29 cellular contexts compared by ENCODE assay signal in genomic region chr7:111408726-111409125, GRCh38.
"Had no signal": no experiment of that assay in that cellular context is flagged by ENCODE, and none has a peak within 500 bp of the region (broad histone marks: within the 10 kb centered on the region; RNA-seq: fewer than 3 reads in every experiment).

No MANE protein-coding gene starts in this region.

- H3K27ac Mint-ChIP-seq: activated CD4-positive, alpha-beta T cell treated with anti-CD3 and anti-CD28 coated beads for 36 hours; activated CD4-positive, alpha-beta T cell treated with anti-CD3 and anti-CD28 coated beads, Interleukin-2, amount 10 ng/mL, durations not matched to agents 7 days and 5 days; activated CD8-positive, alpha-beta T cell treated with anti-CD3 and anti-CD28 coated beads, Interleukin-2, amount 10 ng/mL, durations not matched to agents 7 days and 5 days; activated naive CD4-positive, alpha-beta T cell treated with anti-CD3 and anti-CD28 coated beads, Interleukin-2, amount 10 ng/mL, durations not matched to agents 7 days and 5 days; activated naive CD8-positive, alpha-beta T cell; activated naive CD8-positive, alpha-beta T cell treated with anti-CD3 and anti-CD28 coated beads, Interleukin-2, amount 50 U/mL, for 24 hours; activated T-helper 1 cell treated with anti-CD3 and anti-CD28 coated beads, Interleukin-12 subunit alpha, Interleukin-12 subunit beta, Interleukin-2, Interleukin-4 antibody, amounts not matched to agents 30 ng/mL and 10 ng/mL and 1 ng/mL, durations not matched to agents 14 hours and 24 hours and 36 hours; brain had no signal

- H3K36me3 Mint-ChIP-seq: activated naive CD4-positive, alpha-beta T cell treated with anti-CD3 and anti-CD28 coated beads, Interleukin-2, amount 10 ng/mL, durations not matched to agents 7 days and 5 days; brain had no signal

- FAIRE-seq: bronchial epithelial cell had no signal

- H3K9me3 ChIP-seq: SJCRH30 had no signal

- H3K4me1 Mint-ChIP-seq: activated CD4-positive, alpha-beta T cell treated with anti-CD3 and anti-CD28 coated beads for 36 hours; activated CD4-positive, alpha-beta T cell treated with anti-CD3 and anti-CD28 coated beads, Interleukin-2, amount 10 ng/mL, durations not matched to agents 7 days and 5 days; activated naive CD4-positive, alpha-beta T cell treated with anti-CD3 and anti-CD28 coated beads, Interleukin-2, amount 10 ng/mL, durations not matched to agents 7 days and 5 days had no signal

- ATAC-seq: activated CD4-positive, alpha-beta T cell treated with anti-CD3 and anti-CD28 coated beads for 36 hours; activated CD8-positive, alpha-beta T cell treated with anti-CD3 and anti-CD28 coated beads, Interleukin-2, amount 10 ng/mL, durations not matched to agents 7 days and 5 days; activated naive CD8-positive, alpha-beta T cell treated with anti-CD3 and anti-CD28 coated beads, Interleukin-2, amount 50 U/mL, for 24 hours; activated T-cell treated with anti-CD3 and anti-CD28 coated beads, Interleukin-2, amount 50 U/mL, for 4 hours had no signal

- H3K9me3 Mint-ChIP-seq: activated CD4-positive, alpha-beta T cell treated with anti-CD3 and anti-CD28 coated beads, Interleukin-2, amount 10 ng/mL, durations not matched to agents 7 days and 5 days; activated naive CD8-positive, alpha-beta T cell treated with anti-CD3 and anti-CD28 coated beads, Interleukin-2, amount 50 U/mL, for 24 hours; activated T-cell treated with anti-CD3 and anti-CD28 coated beads, Interleukin-2, amount 50 U/mL, for 4 hours; activated T-helper 1 cell treated with anti-CD3 and anti-CD28 coated beads, Interleukin-12 subunit alpha, Interleukin-12 subunit beta, Interleukin-2, Interleukin-4 antibody, amounts not matched to agents 30 ng/mL and 10 ng/mL and 1 ng/mL, durations not matched to agents 14 hours and 24 hours and 36 hours; brain had no signal

- DNase-seq: activated CD4-positive, alpha-beta T cell treated with anti-CD3 and anti-CD28 coated beads for 36 hours; activated CD4-positive, alpha-beta T cell treated with anti-CD3 and anti-CD28 coated beads, Interleukin-2, amount 10 ng/mL, durations not matched to agents 7 days and 5 days; activated CD4-positive, alpha-beta T cell treated with anti-CD3 and anti-CD28 coated beads, Interleukin-2, amount 50 U/mL, for 48 hours; activated CD8-positive, alpha-beta memory T cell treated with anti-CD3 and anti-CD28 coated beads, Interleukin-2, amount 50 U/mL, for 4 hours; activated CD8-positive, alpha-beta T cell treated with anti-CD3 and anti-CD28 coated beads, Interleukin-2, amount 10 ng/mL, durations not matched to agents 7 days and 5 days; activated gamma-delta T cell treated with Interleukin-2 at 50 U/mL for 16 hours; activated naive CD4-positive, alpha-beta T cell treated with anti-CD3 and anti-CD28 coated beads, Interleukin-2, amount 10 ng/mL, durations not matched to agents 7 days and 5 days; activated naive CD8-positive, alpha-beta T cell treated with anti-CD3 and anti-CD28 coated beads, Interleukin-2, amount 50 U/mL, for 24 hours; activated T-cell treated with anti-CD3 and anti-CD28 coated beads for 4 hours; activated T-cell treated with anti-CD3 and anti-CD28 coated beads, Interleukin-2, amount 50 U/mL, for 4 hours; anterior cingulate cortex; caudate nucleus; NCI-H1105; NCI-H1436; NCI-H1694; NCI-H1930; NCI-H2081 treated with DMSO at 0.1 percent for 48 hours; NCI-H226; NCI-H446 treated with DMSO at 0.1 percent for 48 hours; NCI-H524; OCI-M1; SHP77; SJCRH30; T1000 had no signal

- H3K27me3 ChIP-seq: SJCRH30 had no signal

- H3K27me3 Mint-ChIP-seq: activated CD4-positive, alpha-beta T cell treated with anti-CD3 and anti-CD28 coated beads for 36 hours; activated CD4-positive, alpha-beta T cell treated with anti-CD3 and anti-CD28 coated beads, Interleukin-2, amount 10 ng/mL, durations not matched to agents 7 days and 5 days; activated naive CD4-positive, alpha-beta T cell treated with anti-CD3 and anti-CD28 coated beads, Interleukin-2, amount 10 ng/mL, durations not matched to agents 7 days and 5 days; activated naive CD8-positive, alpha-beta T cell; activated naive CD8-positive, alpha-beta T cell treated with anti-CD3 and anti-CD28 coated beads, Interleukin-2, amount 50 U/mL, for 24 hours; brain had no signal

- H3K4me1 ChIP-seq: SJCRH30 had no signal

- H3K4me3 Mint-ChIP-seq: activated CD4-positive, alpha-beta T cell treated with anti-CD3 and anti-CD28 coated beads for 36 hours; activated CD4-positive, alpha-beta T cell treated with anti-CD3 and anti-CD28 coated beads, Interleukin-2, amount 10 ng/mL, durations not matched to agents 7 days and 5 days; activated CD8-positive, alpha-beta T cell treated with anti-CD3 and anti-CD28 coated beads, Interleukin-2, amount 10 ng/mL, durations not matched to agents 7 days and 5 days; activated naive CD4-positive, alpha-beta T cell treated with anti-CD3 and anti-CD28 coated beads, Interleukin-2, amount 10 ng/mL, durations not matched to agents 7 days and 5 days; activated naive CD8-positive, alpha-beta T cell; activated naive CD8-positive, alpha-beta T cell treated with anti-CD3 and anti-CD28 coated beads, Interleukin-2, amount 50 U/mL, for 24 hours; activated T-cell treated with anti-CD3 and anti-CD28 coated beads, Interleukin-2, amount 50 U/mL, for 4 hours; activated T-helper 1 cell treated with anti-CD3 and anti-CD28 coated beads, Interleukin-12 subunit alpha, Interleukin-12 subunit beta, Interleukin-2, Interleukin-4 antibody, amounts not matched to agents 30 ng/mL and 10 ng/mL and 1 ng/mL, durations not matched to agents 14 hours and 24 hours and 36 hours; brain had no signal

- H3K4me3 ChIP-seq: SJCRH30, SK-N-MC had no signal

- H3K36me3 ChIP-seq: SJCRH30 had no signal

- H3K27ac ChIP-seq: SJCRH30, SK-N-MC had no signal
